In the genomic region with DNA sequence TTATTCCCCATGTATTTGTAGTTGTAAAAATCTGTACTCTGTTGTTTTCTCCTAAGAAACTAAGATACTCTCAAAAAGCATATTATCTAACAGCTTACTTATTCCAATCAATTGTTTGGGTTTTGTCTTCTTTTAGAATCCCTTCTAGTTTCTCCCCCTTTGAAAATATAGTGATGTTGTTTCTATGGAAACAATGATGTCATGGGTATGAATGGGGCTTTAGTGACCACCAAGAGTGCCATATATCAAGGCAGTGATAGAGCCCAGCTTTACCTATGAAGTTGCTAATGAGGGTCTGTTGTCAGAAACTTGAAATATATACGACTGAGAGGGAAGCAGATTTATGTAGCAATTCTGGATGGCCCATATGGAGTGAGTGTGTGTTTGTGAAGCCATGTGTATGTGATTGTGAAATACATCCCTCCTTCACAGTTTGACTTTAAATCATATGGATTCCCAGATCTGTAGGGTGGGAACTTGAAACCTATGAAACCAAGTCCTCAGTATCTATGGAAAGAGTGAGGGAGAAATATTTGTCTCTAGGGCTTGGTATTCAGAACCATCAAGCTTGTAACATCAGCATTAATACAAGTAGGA, we compare ENCODE assay signal across 37 cellular contexts.
"Had no signal": no experiment of that assay in that cellular context is flagged by ENCODE, and none has a peak within 500 bp of the region (broad histone marks: within the 10 kb centered on the region; RNA-seq: fewer than 3 reads in every experiment).

No MANE protein-coding gene starts in this region.

- H3K9me3 ChIP-seq: adrenal gland, body of pancreas had no signal

- H3K36me3 Mint-ChIP-seq: activated CD4-positive, alpha-beta memory T cell treated with anti-CD3 and anti-CD28 coated beads for 36 hours; activated naive CD4-positive, alpha-beta T cell treated with anti-CD3 and anti-CD28 coated beads, Interleukin-2, amount 50 U/mL, for 72 hours; activated naive CD8-positive, alpha-beta T cell treated with anti-CD3 and anti-CD28 coated beads for 36 hours had no signal

- H3K9me3 Mint-ChIP-seq: activated B cell treated with CpG ODN at 0.5 μM for 24 hours; activated CD4-positive, alpha-beta memory T cell treated with anti-CD3 and anti-CD28 coated beads for 36 hours; activated CD4-positive, alpha-beta T cell treated with anti-CD3 and anti-CD28 coated beads, Interleukin-2, amount 10 ng/mL, durations not matched to agents 24 days and 14 days; activated CD8-positive, alpha-beta T cell treated with anti-CD3 and anti-CD28 coated beads for 36 hours; activated naive CD4-positive, alpha-beta T cell treated with anti-CD3 and anti-CD28 coated beads for 36 hours; activated naive CD4-positive, alpha-beta T cell treated with anti-CD3 and anti-CD28 coated beads, Interleukin-2, amount 50 U/mL, for 72 hours; activated naive CD8-positive, alpha-beta T cell treated with anti-CD3 and anti-CD28 coated beads for 36 hours; activated T-cell treated with anti-CD3 and anti-CD28 coated beads, Interleukin-2, amount 50 U/mL, for 4 hours; activated T-cell treated with anti-CD3 and anti-CD28 coated beads, Interleukin-2, amount 50 U/mL, for 72 hours; activated T-helper 1 cell treated with anti-CD3 and anti-CD28 coated beads, Interleukin-12 subunit alpha, Interleukin-12 subunit beta, Interleukin-2, Interleukin-4 antibody, amounts not matched to agents 30 ng/mL and 10 ng/mL and 1 ng/mL, durations not matched to agents 14 hours and 24 hours and 36 hours; activated T-helper 17 cell treated with anti-CD3 and anti-CD28 coated beads, Interleukin-2, amount 50 U/mL, for 72 hours; central memory CD8-positive, alpha-beta T cell; T-helper 1 cell treated with Interleukin-12 subunit alpha and Interleukin-12 subunit beta and Interleukin-4 antibody, amounts not matched to agents 30 μg/mL and 1 μg/mL, for 36 hours; T-helper 2 cell treated with Interferon-gamma antibody and Interleukin-4, amounts not matched to agents 5 μg/mL and 100 μg/mL, for 36 hours had no signal

- DNase-seq: activated B cell treated with CpG ODN at 0.5 μM for 24 hours; activated CD4-positive, alpha-beta memory T cell treated with anti-CD3 and anti-CD28 coated beads for 36 hours; activated CD4-positive, alpha-beta T cell treated with anti-CD3 and anti-CD28 coated beads for 4 hours; activated CD4-positive, alpha-beta T cell treated with anti-CD3 and anti-CD28 coated beads, Interleukin-2, amount 10 ng/mL, durations not matched to agents 24 days and 14 days; activated CD4-positive, alpha-beta T cell treated with anti-CD3 and anti-CD28 coated beads, Interleukin-2, amount 50 U/mL, for 1 hour; activated CD4-positive, alpha-beta T cell treated with anti-CD3 and anti-CD28 coated beads, Interleukin-2, amount 50 U/mL, for 4 hours; activated CD4-positive, CD25-positive, alpha-beta regulatory T cell treated with anti-CD3 and anti-CD28 coated beads, Interleukin-2, amount 50 U/mL, for 72 hours; activated CD8-positive, alpha-beta memory T cell treated with anti-CD3 and anti-CD28 coated beads, Interleukin-2, amount 50 U/mL, for 4 hours; activated CD8-positive, alpha-beta T cell treated with anti-CD3 and anti-CD28 coated beads for 36 hours; activated effector memory CD4-positive, alpha-beta T cell treated with anti-CD3 and anti-CD28 coated beads, Interleukin-2, amount 50 U/mL, for 16 hours; activated gamma-delta T cell treated with Interleukin-2 at 50 U/mL for 16 hours; activated naive CD4-positive, alpha-beta T cell; activated naive CD4-positive, alpha-beta T cell treated with anti-CD3 and anti-CD28 coated beads for 36 hours; activated naive CD4-positive, alpha-beta T cell treated with anti-CD3 and anti-CD28 coated beads, Interleukin-2, amount 50 U/mL, for 16 hours; activated naive CD8-positive, alpha-beta T cell treated with anti-CD3 and anti-CD28 coated beads for 36 hours; activated T-cell treated with anti-CD3 and anti-CD28 coated beads for 4 hours; activated T-cell treated with anti-CD3 and anti-CD28 coated beads, Interleukin-2, amount 50 U/mL, for 1 hour; activated T-cell treated with anti-CD3 and anti-CD28 coated beads, Interleukin-2, amount 50 U/mL, for 4 hours; activated T-cell treated with anti-CD3 and anti-CD28 coated beads, Interleukin-2, amount 50 U/mL, for 72 hours; adrenal gland; amniotic stem cell; aorta; body of pancreas; caudate nucleus; cerebellar nuclear complex; T-helper 2 cell; T-helper 9 cell had no signal

- H3K4me1 Mint-ChIP-seq: activated B cell treated with CpG ODN at 0.5 μM for 24 hours; activated CD4-positive, alpha-beta T cell treated with anti-CD3 and anti-CD28 coated beads, Interleukin-2, amount 10 ng/mL, durations not matched to agents 24 days and 14 days; activated naive CD8-positive, alpha-beta T cell treated with anti-CD3 and anti-CD28 coated beads for 36 hours; activated T-helper 17 cell treated with anti-CD3 and anti-CD28 coated beads, Interleukin-2, amount 50 U/mL, for 72 hours; central memory CD8-positive, alpha-beta T cell had no signal

- H3K27ac ChIP-seq: adrenal gland, body of pancreas, cardiac muscle cell, VCaP had no signal

- H3K4me3 ChIP-seq: adrenal gland, body of pancreas, cardiac muscle cell had no signal

- FAIRE-seq: astrocyte, bronchial epithelial cell had no signal

- H3K4me1 ChIP-seq: body of pancreas had no signal

- H3K27ac Mint-ChIP-seq: activated B cell treated with CpG ODN at 0.5 μM for 24 hours; activated CD4-positive, alpha-beta memory T cell treated with anti-CD3 and anti-CD28 coated beads for 36 hours; activated CD4-positive, alpha-beta T cell treated with anti-CD3 and anti-CD28 coated beads, Interleukin-2, amount 10 ng/mL, durations not matched to agents 24 days and 14 days; activated CD8-positive, alpha-beta T cell treated with anti-CD3 and anti-CD28 coated beads for 36 hours; activated naive CD4-positive, alpha-beta T cell treated with anti-CD3 and anti-CD28 coated beads for 36 hours; activated naive CD4-positive, alpha-beta T cell treated with anti-CD3 and anti-CD28 coated beads, Interleukin-2, amount 50 U/mL, for 72 hours; activated naive CD8-positive, alpha-beta T cell treated with anti-CD3 and anti-CD28 coated beads for 36 hours; activated T-cell treated with anti-CD3 and anti-CD28 coated beads, Interleukin-2, amount 50 U/mL, for 72 hours; activated T-helper 1 cell treated with anti-CD3 and anti-CD28 coated beads, Interleukin-12 subunit alpha, Interleukin-12 subunit beta, Interleukin-2, Interleukin-4 antibody, amounts not matched to agents 30 ng/mL and 10 ng/mL and 1 ng/mL, durations not matched to agents 14 hours and 24 hours and 36 hours; activated T-helper 17 cell treated with anti-CD3 and anti-CD28 coated beads, Interleukin-2, amount 50 U/mL, for 72 hours; T-helper 1 cell treated with Interleukin-12 subunit alpha and Interleukin-12 subunit beta and Interleukin-4 antibody, amounts not matched to agents 30 μg/mL and 1 μg/mL, for 36 hours; T-helper 2 cell treated with Interferon-gamma antibody and Interleukin-4, amounts not matched to agents 5 μg/mL and 100 μg/mL, for 36 hours had no signal

- ATAC-seq: activated CD8-positive, alpha-beta T cell treated with anti-CD3 and anti-CD28 coated beads for 36 hours; activated naive CD4-positive, alpha-beta T cell treated with anti-CD3 and anti-CD28 coated beads, Interleukin-2, amount 50 U/mL, for 72 hours; activated T-cell treated with anti-CD3 and anti-CD28 coated beads, Interleukin-2, amount 50 U/mL, for 4 hours; activated T-cell treated with anti-CD3 and anti-CD28 coated beads, Interleukin-2, amount 50 U/mL, for 72 hours; activated T-helper 17 cell treated with anti-CD3 and anti-CD28 coated beads, Interleukin-2, amount 50 U/mL, for 72 hours; body of pancreas had no signal

- H3K36me3 ChIP-seq: adrenal gland, cardiac muscle cell had no signal

- H3K4me3 Mint-ChIP-seq: activated B cell treated with CpG ODN at 0.5 μM for 24 hours; activated CD4-positive, alpha-beta memory T cell treated with anti-CD3 and anti-CD28 coated beads for 36 hours; activated CD4-positive, alpha-beta T cell treated with anti-CD3 and anti-CD28 coated beads, Interleukin-2, amount 10 ng/mL, durations not matched to agents 24 days and 14 days; activated CD8-positive, alpha-beta T cell treated with anti-CD3 and anti-CD28 coated beads for 36 hours; activated naive CD4-positive, alpha-beta T cell treated with anti-CD3 and anti-CD28 coated beads for 36 hours; activated naive CD8-positive, alpha-beta T cell treated with anti-CD3 and anti-CD28 coated beads for 36 hours; activated T-cell treated with anti-CD3 and anti-CD28 coated beads, Interleukin-2, amount 50 U/mL, for 4 hours; activated T-cell treated with anti-CD3 and anti-CD28 coated beads, Interleukin-2, amount 50 U/mL, for 72 hours; activated T-helper 1 cell treated with anti-CD3 and anti-CD28 coated beads, Interleukin-12 subunit alpha, Interleukin-12 subunit beta, Interleukin-2, Interleukin-4 antibody, amounts not matched to agents 30 ng/mL and 10 ng/mL and 1 ng/mL, durations not matched to agents 14 hours and 24 hours and 36 hours; activated T-helper 17 cell treated with anti-CD3 and anti-CD28 coated beads, Interleukin-2, amount 50 U/mL, for 72 hours; central memory CD8-positive, alpha-beta T cell; T-helper 1 cell treated with Interleukin-12 subunit alpha and Interleukin-12 subunit beta and Interleukin-4 antibody, amounts not matched to agents 30 μg/mL and 1 μg/mL, for 36 hours; T-helper 2 cell treated with Interferon-gamma antibody and Interleukin-4, amounts not matched to agents 5 μg/mL and 100 μg/mL, for 36 hours had no signal

- H3K27me3 ChIP-seq: adrenal gland, body of pancreas, cardiac muscle cell had no signal
